1 cellular context compared by ENCODE assay signal in genomic region chr5:38367410-38367809, GRCh38.
TF ChIP-seq lines count a peak whose summit lies in the region.

No MANE protein-coding gene starts in this region.

TF ChIP-seq in GM23338, 12 proteins besides CTCF, POLR2A, EP300 and RAD21 (continued from another document):
- TF ChIP-seq ZNF462 (CRISPR knock-in tag; IDR thresholded peaks at IDR 0.05) = no peak
- no peak for TF ChIP-seq ETS1 (IDR thresholded peaks at IDR 0.05)
- TF ChIP-seq CREB1 (CRISPR knock-in tag; IDR thresholded peaks at IDR 0.05; ENCODE audit: low read depth) = no peak
- no peak for TF ChIP-seq JUNB (IDR thresholded peaks at IDR 0.05; ENCODE audit: unreplicated experiment)
- no peak for TF ChIP-seq ZNF114 (CRISPR knock-in tag; IDR thresholded peaks at IDR 0.05)
- no peak for TF ChIP-seq POLR2AphosphoS5 (IDR thresholded peaks at IDR 0.05; ENCODE audit: low read depth)
